In genomic region chrX:136572030-136572429, GRCh38 we compare ENCODE assay signal across 20 cellular contexts. TPM values are rescaled to one million over a fixed set of nuclear protein-coding genes. Genes with fewer than 3 reads are reported as not detected.
DNase-seq lines count a peak whose midpoint lies in the region; ATAC-seq, FAIRE-seq and TF ChIP-seq lines count a peak whose summit lies in the region.
"Had no signal": no experiment of that assay in that cellular context is flagged by ENCODE, and none has a peak within 500 bp of the region (broad histone marks: within the 10 kb centered on the region; RNA-seq: fewer than 3 reads in every experiment).

No MANE protein-coding gene starts in this region.

- DNase-seq in GM10266 (ENCODE audit: extremely low spot score) (no peak), GM13976 (ENCODE audit: low spot score) (no peak), SJCRH30 (no peak), Peyer's patch (no peak)
- DNase-seq: central memory CD4-positive, alpha-beta T cell; DMS79; NCI-H1417; NK-92 treated with Interleukin-12 subunit alpha and Interleukin-12 subunit beta, amount 100 ng/mL, for 24 hours; SHP77; stimulated activated CD4-positive, alpha-beta T cell treated with anti-CD3 and anti-CD28 coated beads, Interleukin-2, amount 100 ng/mL, for 48 hours had no signal

- no peak overlapping the region for H3K9ac ChIP-seq in Loucy (ENCODE audit: low read depth, low read length, poor library complexity, severe bottlenecking)
- H3K9ac ChIP-seq: BLaER1 had no signal

- H3K4me1 ChIP-seq in Loucy (ENCODE audit: insufficient read depth, low read length, poor library complexity, severe bottlenecking) (no peaks in the 10 kb centered on the region), SJCRH30 (no peaks in the 10 kb centered on the region), Peyer's patch (no peaks in the 10 kb centered on the region)
- H3K4me1 ChIP-seq: BLaER1 had no signal

- H3K4me3 ChIP-seq in Loucy (ENCODE audit: low read length, poor library complexity, severe bottlenecking) (no peak overlapping the region), SJCRH30 (no peak overlapping the region), Peyer's patch (no peak overlapping the region)
- H3K4me3 ChIP-seq: BLaER1, GM23338, thoracic aorta had no signal

- H3K9me2 ChIP-seq in Loucy (replicated peaks; ENCODE audit: low read depth, low read length), result no peaks in the 10 kb centered on the region

- no peak for TF ChIP-seq POLR2A in Peyer's patch (IDR thresholded peaks at IDR 0.05)

- no peaks in the 10 kb centered on the region for H3K36me3 ChIP-seq in Loucy (ENCODE audit: insufficient read depth, low read length)
- no peaks in the 10 kb centered on the region for H3K36me3 ChIP-seq in SJCRH30
- no peaks in the 10 kb centered on the region for H3K36me3 ChIP-seq in Peyer's patch
- H3K36me3 ChIP-seq: BLaER1, thoracic aorta had no signal

- no peak overlapping the region for H3K27ac ChIP-seq in SJCRH30
- H3K27ac ChIP-seq in Peyer's patch, result no peak overlapping the region
- H3K27ac ChIP-seq: BLaER1, thoracic aorta had no signal

- in situ Hi-C loops in GM13976 (cut with MboI; ENCODE audit: low sequenced_read_pairs, unreplicated experiment), result no loop called here

- ATAC-seq in GM19467 (IDR thresholded peaks at IDR 0.05; ENCODE audit: unreplicated experiment), result peak; percentile 64
- ATAC-seq: GM23338, left lobe of liver had no signal

- no peaks in the 10 kb centered on the region for H3K27me3 ChIP-seq in Loucy (ENCODE audit: insufficient read depth, low read length, poor library complexity, severe bottlenecking)
- no peaks in the 10 kb centered on the region for H3K27me3 ChIP-seq in SJCRH30
- H3K27me3 ChIP-seq in Peyer's patch, result no peaks in the 10 kb centered on the region

- H3K4me2 ChIP-seq in Loucy (ENCODE audit: low read depth, low read length, poor library complexity, severe bottlenecking), result no peak overlapping the region
- H3K4me2 ChIP-seq: BLaER1, GM23338 had no signal

- H3K9me3 ChIP-seq in Loucy (ENCODE audit: insufficient read depth, low read depth, low read length) (no peaks in the 10 kb centered on the region), SJCRH30 (replicated peaks) (no peaks in the 10 kb centered on the region), Peyer's patch (no peaks in the 10 kb centered on the region)
- H3K9me3 ChIP-seq: BLaER1, thoracic aorta had no signal

- peak; percentile 47 for FAIRE-seq in colon (lab: Jason Lieb, UNC)

- H2AFZ ChIP-seq in Loucy (ENCODE audit: low read length), result no peak overlapping the region
- H2AFZ ChIP-seq: GM23338 had no signal

- no peaks in the 10 kb centered on the region for H4K20me1 ChIP-seq in Loucy (ENCODE audit: insufficient read depth, low read length, poor library complexity, severe bottlenecking)

- H3K79me2 ChIP-seq in Loucy (ENCODE audit: insufficient read depth, low read length), result no peaks in the 10 kb centered on the region

- no peaks in the 10 kb centered on the region for H3F3A ChIP-seq in Loucy (ENCODE audit: low read depth)

- TF ChIP-seq CTCF in GM10266 (IDR thresholded peaks at IDR 0.05; ENCODE audit: control insufficient read depth, insufficient read depth, low read depth, missing control alignments) (peak; percentile 20), Loucy (conservative IDR thresholded peaks at IDR 0.05; ENCODE audit: low read length) (peak; percentile 40), GM13976 (IDR thresholded peaks at IDR 0.05; ENCODE audit: borderline replicate concordance, control extremely low read depth, extremely low read depth, insufficient read depth, missing control alignments) (no peak), Peyer's patch (IDR thresholded peaks at IDR 0.05) (no peak)

RNA-seq across cellular contexts. Expression of gene VGLL1, which starts 40.0 kb away (rescaled TPM):
- not detected in 2 replicates for total RNA-seq in SJCRH30 (2014; rRNA removed; shearing (Covaris generic))
- total RNA-seq in Peyer's patch, result not detected
- total RNA-seq: activated T-helper 1 cell treated with anti-CD3 and anti-CD28 coated beads, Interleukin-12 subunit alpha, Interleukin-12 subunit beta, Interleukin-2, Interleukin-4 antibody, amounts not matched to agents 30 ng/mL and 10 ng/mL and 1 ng/mL, durations not matched to agents 14 hours and 24 hours and 36 hours; fibroblast of villous mesenchyme; GM23338; left lobe of liver; osteocyte; thoracic aorta had no signal

Comparison
In these comparisons a context has a peak if more than half of its experiments do, and no peak if none do; other contexts are left out.
1. CTCF ChIP-seq: peak in GM10266 (single experiment) and Loucy (single experiment); none in GM13976 (single experiment) and Peyer's patch (0 of 6).